16 cellular contexts compared by ENCODE assay signal in genomic region chr12:6817662-6818157, GRCh38. TPM values are rescaled to one million over a fixed set of nuclear protein-coding genes. Genes with fewer than 3 reads are reported as not detected.
"Had no signal": no experiment of that assay in that cellular context is flagged by ENCODE, and none has a peak within 500 bp of the region (broad histone marks: within the 10 kb centered on the region; RNA-seq: fewer than 3 reads in every experiment).

No MANE protein-coding gene starts in this region.

- H3K9me3 ChIP-seq: adrenal gland, lower lobe of right lung, upper lobe of right lung had no signal

- H3K4me3 ChIP-seq: adrenal gland, lower lobe of right lung, upper lobe of right lung had no signal

- H3K36me3 Mint-ChIP-seq: activated CD8-positive, alpha-beta memory T cell treated with anti-CD3 and anti-CD28 coated beads, Interleukin-2, amount 10 ng/mL, durations not matched to agents 7 days and 5 days had no signal

- H3K27ac ChIP-seq: adrenal gland, lower lobe of right lung, upper lobe of right lung had no signal

- ATAC-seq: activated CD4-positive, CD25-positive, alpha-beta regulatory T cell treated with anti-CD3 and anti-CD28 coated beads, Interleukin-2, amount 50 U/mL, for 24 hours; activated CD8-positive, alpha-beta memory T cell treated with anti-CD3 and anti-CD28 coated beads, Interleukin-2, amount 10 ng/mL, durations not matched to agents 7 days and 5 days; activated T-cell treated with anti-CD3 and anti-CD28 coated beads, Interleukin-2, amount 50 U/mL, for 4 hours; esophagus mucosa; left cardiac atrium; lower lobe of right lung; naive thymus-derived CD4-positive, alpha-beta T cell had no signal

- H3K36me3 ChIP-seq: adrenal gland, upper lobe of right lung had no signal

- H3K4me3 Mint-ChIP-seq: activated CD8-positive, alpha-beta memory T cell treated with anti-CD3 and anti-CD28 coated beads, Interleukin-2, amount 10 ng/mL, durations not matched to agents 7 days and 5 days; activated T-cell treated with anti-CD3 and anti-CD28 coated beads, Interleukin-2, amount 50 U/mL, for 4 hours; dendritic cell treated with granulocyte-macrophage colony-stimulating factor and Interleukin-4, amounts not matched to agents 40 ng/mL and 50 ng/mL, for 4 days; naive thymus-derived CD4-positive, alpha-beta T cell; T-helper 2 cell treated with Interferon-gamma antibody and Interleukin-4, amounts not matched to agents 5 μg/mL and 100 μg/mL, for 36 hours had no signal

- H3K27me3 ChIP-seq: upper lobe of right lung had no signal

- DNase-seq: activated CD4-positive, alpha-beta T cell treated with anti-CD3 and anti-CD28 coated beads, Interleukin-2, amount 50 U/mL, for 48 hours; activated T-cell treated with anti-CD3 and anti-CD28 coated beads, Interleukin-2, amount 50 U/mL, for 4 hours; left cardiac atrium; lower lobe of right lung; naive thymus-derived CD4-positive, alpha-beta T cell; stimulated activated CD4-positive, alpha-beta T cell treated with anti-CD3 and anti-CD28 coated beads, Interleukin-12 subunit alpha, Interleukin-12 subunit beta, amount 100 ng/mL, for 4 hours; stimulated activated CD4-positive, alpha-beta T cell treated with anti-CD3 and anti-CD28 coated beads, Interleukin-2, amount 100 ng/mL, for 48 hours; stimulated activated naive CD4-positive, alpha-beta T cell treated with Interleukin-2 at 50 U/mL for 16 hours; upper lobe of right lung had no signal

- H3K9me3 Mint-ChIP-seq: activated T-cell treated with anti-CD3 and anti-CD28 coated beads, Interleukin-2, amount 50 U/mL, for 4 hours; dendritic cell treated with granulocyte-macrophage colony-stimulating factor and Interleukin-4, amounts not matched to agents 40 ng/mL and 50 ng/mL, for 4 days; T-helper 2 cell treated with Interferon-gamma antibody and Interleukin-4, amounts not matched to agents 5 μg/mL and 100 μg/mL, for 36 hours had no signal

- H3K27ac Mint-ChIP-seq: activated CD8-positive, alpha-beta memory T cell treated with anti-CD3 and anti-CD28 coated beads, Interleukin-2, amount 10 ng/mL, durations not matched to agents 7 days and 5 days; dendritic cell treated with granulocyte-macrophage colony-stimulating factor and Interleukin-4, amounts not matched to agents 40 ng/mL and 50 ng/mL, for 4 days had no signal

RNA-seq across cellular contexts. Expression of gene GPR162, which starts 3.9 kb away (rescaled TPM):
- polyA plus RNA-seq: naive thymus-derived CD4-positive, alpha-beta T cell had no signal

RNA-seq across cellular contexts. Expression of gene GNB3, which starts 23.0 kb away (rescaled TPM):
- total RNA-seq: esophagus mucosa had no signal

RNA-seq across cellular contexts. Expression of gene CD4, which starts 28.4 kb away (rescaled TPM):
- total RNA-seq: pulmonary artery endothelial cell had no signal
